18 cellular contexts compared by ENCODE assay signal in the genomic region with DNA sequence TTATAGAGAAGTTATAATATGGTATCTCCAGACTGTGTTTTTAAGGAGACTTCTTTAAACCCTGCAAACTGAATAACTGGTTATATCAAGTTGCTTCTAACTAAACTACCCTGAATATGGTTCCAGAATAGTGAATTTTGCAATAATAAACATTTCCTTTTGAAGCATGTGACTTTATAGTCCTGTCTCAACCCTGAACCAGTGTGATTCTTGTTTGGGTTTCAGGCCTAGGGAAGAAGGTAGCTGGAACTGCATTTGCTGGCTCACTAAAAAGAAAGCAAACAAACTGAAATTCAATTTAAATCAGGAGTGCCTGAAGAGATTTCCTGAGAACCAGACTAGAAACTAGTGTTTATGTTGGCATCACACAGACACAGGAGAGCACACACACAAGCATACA. TPM values are rescaled to one million over a fixed set of nuclear protein-coding genes. Genes with fewer than 3 reads are reported as not detected.
DNase-seq lines count a peak whose midpoint lies in the region; TF ChIP-seq lines count a peak whose summit lies in the region.
"Had no signal": no experiment of that assay in that cellular context is flagged by ENCODE, and none has a peak within 500 bp of the region (broad histone marks: within the 10 kb centered on the region; RNA-seq: fewer than 3 reads in every experiment).

No MANE protein-coding gene starts in this region.

- H3K4me3 Mint-ChIP-seq in chondrocyte (ENCODE audit: unreplicated experiment), result peak overlapping the region; percentile 27
- H3K4me3 Mint-ChIP-seq: CD4-positive, alpha-beta memory T cell; H9 had no signal

- H3K79me2 ChIP-seq in hepatocyte, result no peaks in the 10 kb centered on the region

- H3K27ac ChIP-seq in hepatocyte (peak overlapping the region; percentile 95), subcutaneous abdominal adipose tissue (ENCODE audit: low read depth, low read length) (peak overlapping the region; percentile 98)
- H3K27ac ChIP-seq: HL-60 had no signal

- peaks cover 73% of the 10 kb centered on the region for H3K4me1 Mint-ChIP-seq in chondrocyte (ENCODE audit: low read depth)

- H4K20me1 ChIP-seq in hepatocyte (ENCODE audit: insufficient read depth, poor library complexity, severe bottlenecking), result no peaks in the 10 kb centered on the region

- no peaks in the 10 kb centered on the region for H3K9me2 ChIP-seq in hepatocyte (replicated peaks; ENCODE audit: insufficient read depth)

- DNase-seq in H7, result peak; percentile 0
- no peak for DNase-seq in chondrocyte (ENCODE audit: low spot score)
- no peak for DNase-seq in hepatocyte (ENCODE audit: low spot score)
- DNase-seq in hypothalamus (lab: John Stamatoyannopoulos, UW), result no peak
- DNase-seq in NCI-H1092 (lab: John Stamatoyannopoulos, UW), result no peak
- no peak for DNase-seq in UCSD-AML1 (lab: John Stamatoyannopoulos, UW; ENCODE audit: unreplicated experiment)
- DNase-seq in NCI-H82 treated with DMSO at 0.1 percent for 48 hours (lab: John Stamatoyannopoulos, UW; ENCODE audit: unreplicated experiment), result no peak
- DNase-seq: Calu3; CD4-positive, alpha-beta memory T cell; DMS53; H9; NCI-H1417 treated with DMSO at 0.1 percent for 48 hours; NCI-H2029 treated with DMSO at 0.1 percent for 48 hours; NCI-H2171 treated with DMSO at 0.1 percent for 48 hours; NCI-H446 treated with DMSO at 0.1 percent for 48 hours; NCI-H748 treated with DMSO at 0.1 percent for 48 hours had no signal

- H3K36me3 ChIP-seq in H7 (replicated peaks; ENCODE audit: control insufficient read depth, insufficient read depth, low read length), result no peaks in the 10 kb centered on the region
- no peaks in the 10 kb centered on the region for H3K36me3 ChIP-seq in hepatocyte (replicated peaks; ENCODE audit: insufficient read depth, low read depth)
- peaks cover 0 to 7% (median 6%) of the 10 kb centered on the region in 5 donors for H3K36me3 ChIP-seq in subcutaneous abdominal adipose tissue (ENCODE audit: control insufficient read depth in 5 of 5, insufficient read depth in 5 of 5, low read length in 5 of 5)

- peaks cover 42% of the 10 kb centered on the region for H3K4me1 ChIP-seq in hepatocyte (ENCODE audit: insufficient read depth)
- H3K4me1 ChIP-seq in subcutaneous abdominal adipose tissue (ENCODE audit: control insufficient read depth in 5 of 5, insufficient read depth in 5 of 5, low read length in 5 of 5), result peaks cover 15 to 59% (median 56%) of the 10 kb centered on the region in 5 donors

- H3K9me3 ChIP-seq in hepatocyte (ENCODE audit: low read depth) (no peaks in the 10 kb centered on the region), subcutaneous abdominal adipose tissue (ENCODE audit: control insufficient read depth in 5 of 5, low read length in 5 of 5) (no peaks in the 10 kb centered on the region)

- H3K27me3 ChIP-seq in H7 (ENCODE audit: control insufficient read depth, insufficient read depth, low read length) (peaks cover 18% of the 10 kb centered on the region), hepatocyte (peaks cover 44% of the 10 kb centered on the region), subcutaneous abdominal adipose tissue (ENCODE audit: control insufficient read depth in 5 of 5, insufficient read depth in 4 of 5, low read length in 5 of 5) (peaks cover 0 to 4% (median 0%) of the 10 kb centered on the region in 5 donors)

- no peak overlapping the region for H3K9ac ChIP-seq in subcutaneous abdominal adipose tissue (ENCODE audit: low read length in 5 of 5)

- no peak for TF ChIP-seq CTCF in chondrocyte (IDR thresholded peaks at IDR 0.05)
- no peak for TF ChIP-seq CTCF in hepatocyte (IDR thresholded peaks at IDR 0.05; ENCODE audit: poor library complexity)

- no peaks in the 10 kb centered on the region for H3K9me3 Mint-ChIP-seq in chondrocyte (ENCODE audit: low read depth)

- no peak overlapping the region for H3K4me3 ChIP-seq in H7 (ENCODE audit: insufficient read depth, low read depth, low read length)
- no peak overlapping the region for H3K4me3 ChIP-seq in hepatocyte
- H3K4me3 ChIP-seq in subcutaneous abdominal adipose tissue (ENCODE audit: low read depth in 1 of 5, low read length in 5 of 5), result no peak overlapping the region

- H2AFZ ChIP-seq in hepatocyte, result no peak overlapping the region

- H3K27me3 Mint-ChIP-seq in chondrocyte (ENCODE audit: low read depth), result no peaks in the 10 kb centered on the region

- H3K36me3 Mint-ChIP-seq in chondrocyte (ENCODE audit: low read depth), result peaks cover 2% of the 10 kb centered on the region

- H3K4me2 ChIP-seq in hepatocyte, result peak overlapping the region; percentile 4

- H3K27ac Mint-ChIP-seq in chondrocyte (ENCODE audit: unreplicated experiment), result peak overlapping the region; percentile 80
- H3K27ac Mint-ChIP-seq: CD4-positive, alpha-beta memory T cell; H9 had no signal

RNA-seq across cellular contexts. Expression of gene ARHGEF7, which starts 4.9 kb away (rescaled TPM):
- 20.8 and 31.6 TPM in 2 replicates for total RNA-seq in H7 (2014; rRNA removed; shearing (Covaris generic))
- total RNA-seq in chondrocyte, result 96.8 to 138 TPM (median 137 TPM) in 3 replicates
- 46.8 and 49.5 TPM in 2 replicates for total RNA-seq in hepatocyte
- 30.1 and 35.4 TPM in 2 replicates for polyA plus RNA-seq in hepatocyte
